In the genomic region with DNA sequence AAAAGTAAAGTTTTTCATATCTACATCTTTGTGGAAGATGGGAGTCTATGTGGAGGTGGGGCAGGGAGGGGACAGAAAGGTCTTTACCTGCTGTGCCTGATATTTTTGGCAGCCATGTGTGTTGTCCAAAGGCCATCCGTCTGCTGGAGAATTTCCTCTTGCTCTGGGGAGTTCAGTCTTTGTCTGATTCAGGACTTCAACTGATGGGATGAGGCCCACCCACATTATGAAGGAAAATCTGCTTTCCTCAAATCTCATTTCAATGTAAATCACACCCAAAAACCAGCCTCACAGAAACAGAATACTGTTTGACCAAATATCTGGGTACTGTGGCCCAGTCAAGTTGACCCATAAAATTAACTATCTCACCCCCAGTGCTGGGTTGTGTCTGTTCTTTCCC, we compare ENCODE assay signal across 28 cellular contexts. TPM values are rescaled to one million over a fixed set of nuclear protein-coding genes. Genes with fewer than 3 reads are reported as not detected.
"Had no signal": no experiment of that assay in that cellular context is flagged by ENCODE, and none has a peak within 500 bp of the region (broad histone marks: within the 10 kb centered on the region; RNA-seq: fewer than 3 reads in every experiment).

No MANE protein-coding gene starts in this region.

- DNase-seq: stimulated activated CD4-positive, alpha-beta T cell treated with anti-CD3 and anti-CD28 coated beads, Interleukin-2, amount 100 ng/mL, for 48 hours; stimulated activated CD4-positive, alpha-beta T cell treated with anti-CD3 and anti-CD28 coated beads, Interleukin-4, amount 100 ng/mL, for 1 hour; stimulated activated CD4-positive, alpha-beta T cell treated with anti-CD3 and anti-CD28 coated beads, Interleukin-4, amount 100 ng/mL, for 24 hours; stimulated activated CD4-positive, alpha-beta T cell treated with anti-CD3 and anti-CD28 coated beads, Interleukin-4, amount 100 ng/mL, for 4 hours; stimulated activated CD8-positive, alpha-beta memory T cell treated with anti-CD3 and anti-CD28 coated beads, Interleukin-4, amount 100 ng/mL, for 48 hours; stimulated activated naive B cell treated with anti-CD40 and anti-IgM and Interleukin-4, amounts not matched to agents 10 μg/mL and 1 μg/mL and 100 μg/mL, for 72 hours; stimulated activated naive CD4-positive, alpha-beta T cell; stimulated activated naive CD4-positive, alpha-beta T cell treated with Interleukin-2 at 50 U/mL for 16 hours; stimulated activated naive CD8-positive, alpha-beta T cell treated with anti-CD3 and anti-CD28 coated beads, Interleukin-15, amount 100 ng/mL, for 72 hours; stimulated activated naive CD8-positive, alpha-beta T cell treated with anti-CD3 and anti-CD28 coated beads, Interleukin-15, Interleukin-2, amounts not matched to agents 100 U/mL and 50 U/mL, for 24 hours; stomach; substantia nigra; testis; thyroid gland; tibial artery; transverse colon; trophoblast cell; upper lobe of right lung; uterus had no signal

- H3K4me1 ChIP-seq: stomach, suprapubic skin, testis, thyroid gland, tibial artery, tibial nerve, transverse colon, upper lobe of left lung, upper lobe of right lung, uterus, vagina had no signal

- H3K36me3 ChIP-seq: stomach, suprapubic skin, thoracic aorta, thyroid gland, tibial artery, tibial nerve, transverse colon, upper lobe of left lung, upper lobe of right lung, uterus, vagina had no signal

- FAIRE-seq: urothelium cell line had no signal

- H3K4me3 ChIP-seq: stomach, suprapubic skin, testis, thoracic aorta, thyroid gland, tibial artery, tibial nerve, transverse colon, upper lobe of left lung, upper lobe of right lung, uterus, vagina had no signal

- H3K27me3 ChIP-seq: testis, thyroid gland, tibial nerve, transverse colon, upper lobe of left lung, upper lobe of right lung, uterus, vagina had no signal

- ATAC-seq: stimulated activated memory B cell treated with anti-CD40 and anti-IgM and Interleukin-4, amounts not matched to agents 10 μg/mL and 1 μg/mL and 100 μg/mL, for 72 hours; stimulated activated naive B cell treated with anti-CD40 and anti-IgM and Interleukin-4, amounts not matched to agents 10 μg/mL and 1 μg/mL and 100 μg/mL, for 72 hours; stimulated activated naive CD8-positive, alpha-beta T cell treated with anti-CD3 and anti-CD28 coated beads, Interleukin-15, amount 100 ng/mL, for 72 hours; upper lobe of right lung had no signal

- H3K27ac ChIP-seq: stomach, suprapubic skin, testis, thoracic aorta, thyroid gland, tibial artery, tibial nerve, transverse colon, upper lobe of left lung, upper lobe of right lung, uterus, vagina had no signal

- H3K9me3 ChIP-seq: stomach, suprapubic skin, testis, thoracic aorta, thyroid gland, tibial artery, tibial nerve, transverse colon, upper lobe of left lung, upper lobe of right lung, uterus, vagina had no signal

RNA-seq across cellular contexts. Expression of gene ITIH2, which starts 23.9 kb away (rescaled TPM):
- total RNA-seq: subcutaneous adipose tissue, thoracic aorta, thyroid gland, tibial nerve, transverse colon, ureter, vagina had no signal
